ENCODE assay signal across 1 cellular context in the genomic region with DNA sequence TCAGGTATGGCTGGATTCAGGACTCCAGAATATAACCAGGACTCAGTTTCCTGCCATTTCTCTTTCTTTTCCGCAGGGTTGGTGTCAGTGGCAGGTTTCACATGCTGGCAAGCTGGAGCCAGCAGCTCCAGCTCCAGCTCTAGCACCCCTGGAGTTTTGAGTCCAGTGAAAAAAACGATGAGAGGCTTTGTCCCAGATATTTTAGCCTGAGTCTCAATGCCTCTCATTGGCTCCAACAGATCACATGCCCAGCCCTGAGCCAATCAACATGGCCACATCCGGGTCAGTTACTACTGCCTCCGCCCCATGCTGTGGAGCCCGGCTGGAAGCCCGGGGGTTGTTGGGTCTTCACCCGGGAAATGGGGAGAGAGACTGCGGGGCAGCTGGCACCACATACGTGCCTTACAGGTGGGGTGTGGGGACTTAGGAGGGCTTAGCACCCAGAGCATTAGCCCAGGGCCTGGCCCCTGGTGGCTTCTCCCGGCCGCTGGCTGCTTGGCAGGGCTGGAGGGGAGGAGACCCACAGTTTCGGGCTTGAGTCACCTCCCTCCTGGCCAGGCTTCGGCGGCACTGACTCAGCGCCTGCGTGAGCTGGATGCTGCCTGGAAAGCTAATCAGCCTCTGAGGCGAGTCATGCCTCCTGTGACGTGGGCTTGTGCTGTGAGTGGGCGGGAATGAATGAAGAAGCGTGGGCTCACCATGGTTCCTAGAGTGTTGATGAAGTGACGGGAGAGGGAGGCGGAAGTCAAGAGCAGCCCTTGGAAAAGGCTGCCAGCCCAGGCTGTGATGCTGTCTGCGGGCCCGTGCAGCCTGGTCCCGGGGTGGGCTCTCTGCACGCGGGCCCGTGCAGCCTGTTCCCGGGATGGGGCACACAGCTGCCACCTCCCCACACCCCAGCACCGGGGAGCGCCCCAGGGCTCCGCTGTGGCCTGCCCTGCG.
A peak's percentile ranks its signal among the peaks of the same experiment; 100 is the strongest.
TF ChIP-seq lines count a peak whose summit lies in the region.

No MANE protein-coding gene starts in this region.

TF ChIP-seq in HepG2, 621 proteins besides CTCF, POLR2A, EP300 and RAD21 (continued from another document):
- TF ChIP-seq, protein P1, sequence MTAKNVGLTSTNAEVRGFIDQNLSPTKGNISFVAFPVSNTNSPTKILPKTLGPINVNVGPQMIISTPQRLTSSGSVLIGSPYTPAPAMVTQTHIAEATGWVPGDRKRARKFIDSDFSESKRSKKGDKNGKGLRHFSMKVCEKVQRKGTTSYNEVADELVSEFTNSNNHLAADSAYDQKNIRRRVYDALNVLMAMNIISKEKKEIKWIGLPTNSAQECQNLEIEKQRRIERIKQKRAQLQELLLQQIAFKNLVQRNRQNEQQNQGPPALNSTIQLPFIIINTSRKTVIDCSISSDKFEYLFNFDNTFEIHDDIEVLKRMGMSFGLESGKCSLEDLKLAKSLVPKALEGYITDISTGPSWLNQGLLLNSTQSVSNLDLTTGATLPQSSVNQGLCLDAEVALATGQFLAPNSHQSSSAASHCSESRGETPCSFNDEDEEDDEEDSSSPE (CRISPR knock-in tag; IDR thresholded peaks at IDR 0.05): peak; percentile 71; the same call in 1 of the 2 replicates
- TF ChIP-seq JUND (CRISPR knock-in tag; IDR thresholded peaks at IDR 0.05): 0 out of 2 replicates have a peak, but pooled peaks have one; percentile 29
- no peak for TF ChIP-seq ZNF263 (CRISPR knock-in tag; IDR thresholded peaks at IDR 0.05)
- TF ChIP-seq HOXA5 (CRISPR knock-in tag; IDR thresholded peaks at IDR 0.05): peak; percentile 81
- peak; percentile 22; the same call in 1 of the 2 replicates for TF ChIP-seq HOXD1 (CRISPR knock-in tag; IDR thresholded peaks at IDR 0.05)
- 0 out of 2 replicates have a peak, but pooled peaks have one; percentile 58 for TF ChIP-seq PAX8 (CRISPR knock-in tag; IDR thresholded peaks at IDR 0.05; ENCODE audit: borderline replicate concordance)
- peak; percentile 75 for TF ChIP-seq ZNF678 (CRISPR knock-in tag; IDR thresholded peaks at IDR 0.05)
- peak; percentile 44; the same call in 1 of the 2 replicates for TF ChIP-seq AHR (CRISPR knock-in tag; IDR thresholded peaks at IDR 0.05)
- TF ChIP-seq ZKSCAN8 (CRISPR knock-in tag; IDR thresholded peaks at IDR 0.05; ENCODE audit: borderline replicate concordance): peak; percentile 79; the same call in 1 of the 2 replicates
